In the genomic region with DNA sequence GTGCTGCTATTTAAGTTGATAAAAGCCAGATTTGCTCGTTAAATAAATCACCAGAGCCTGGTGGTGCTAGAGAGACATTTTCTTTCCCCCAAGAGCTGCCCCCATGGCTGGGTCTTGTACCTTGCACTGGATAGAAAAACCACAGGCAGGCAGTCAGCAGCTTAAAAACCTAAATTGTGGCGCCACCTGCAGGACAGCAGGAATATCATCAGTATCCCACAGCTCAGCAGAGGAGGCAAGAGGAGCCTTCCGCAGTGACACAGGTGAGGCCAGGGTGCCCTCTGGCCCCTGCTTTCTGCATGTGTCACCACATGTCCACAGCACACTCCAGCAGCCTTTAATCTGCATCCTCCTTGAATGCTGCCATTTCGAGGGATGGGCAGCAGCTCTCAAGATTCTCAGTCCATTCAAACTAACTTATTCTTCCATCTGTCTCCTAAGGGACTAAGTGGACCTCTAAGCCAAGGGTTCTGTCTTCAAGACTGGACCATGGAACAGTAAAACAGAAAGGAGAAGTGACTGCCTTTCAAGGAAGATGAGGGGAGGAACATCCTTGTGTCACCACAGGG, we compare ENCODE assay signal across 8 cellular contexts. TPM values are rescaled to one million over a fixed set of nuclear protein-coding genes. Genes with fewer than 3 reads are reported as not detected.
DNase-seq lines count a peak whose midpoint lies in the region; ATAC-seq lines count a peak whose summit lies in the region.

No MANE protein-coding gene starts in this region.

- H3K27ac Mint-ChIP-seq in central memory CD8-positive, alpha-beta T cell (ENCODE audit: low read depth): no peak overlapping the region

- H3K4me1 Mint-ChIP-seq in central memory CD8-positive, alpha-beta T cell: peaks cover 10% of the 10 kb centered on the region

- ATAC-seq in HG02798 (IDR thresholded peaks at IDR 0.05; ENCODE audit: poor library complexity, unreplicated experiment) (peak; percentile 75), left lobe of liver (peak; percentile 91), HG03469 (IDR thresholded peaks at IDR 0.05; ENCODE audit: unreplicated experiment) (no peak)
- peak; percentile 29 to 33 for ATAC-seq in activated CD4-positive, CD25-positive, alpha-beta regulatory T cell treated with anti-CD3 and anti-CD28 coated beads, Interleukin-2, amount 50 U/mL, for 24 hours
- ATAC-seq in central memory CD8-positive, alpha-beta T cell (replicated peaks; ENCODE audit: extremely low read depth, poor library complexity, severe bottlenecking): peak; percentile 60

- no peaks in the 10 kb centered on the region for H3K9me3 Mint-ChIP-seq in central memory CD8-positive, alpha-beta T cell

- DNase-seq in GM03348 (ENCODE audit: low spot score) (peak; percentile 81), NCI-H2171 treated with DMSO at 0.1 percent for 48 hours (lab: John Stamatoyannopoulos, UW) (peak; percentile 71), left lobe of liver (ENCODE audit: low spot score) (peak; percentile 80)
- DNase-seq in central memory CD8-positive, alpha-beta T cell (ENCODE audit: low spot score in 2 of 2): peak; percentile 54 to 59
- peak; percentile 64 for DNase-seq in stimulated activated CD4-positive, alpha-beta T cell treated with anti-CD3 and anti-CD28 coated beads, Interleukin-4, amount 100 ng/mL, for 24 hours

- peaks cover 65% of the 10 kb centered on the region for H3K27me3 Mint-ChIP-seq in central memory CD8-positive, alpha-beta T cell

- no peak overlapping the region for H3K4me3 Mint-ChIP-seq in central memory CD8-positive, alpha-beta T cell

- peaks cover 1% of the 10 kb centered on the region for H3K36me3 Mint-ChIP-seq in central memory CD8-positive, alpha-beta T cell (ENCODE audit: insufficient read depth)

RNA-seq across cellular contexts. Expression of gene PLXNA4, which starts 4.5 kb away (rescaled TPM):
- total RNA-seq in left lobe of liver: 0.38 TPM
